Comparison of ENCODE assay signal across 21 cellular contexts in the genomic region with DNA sequence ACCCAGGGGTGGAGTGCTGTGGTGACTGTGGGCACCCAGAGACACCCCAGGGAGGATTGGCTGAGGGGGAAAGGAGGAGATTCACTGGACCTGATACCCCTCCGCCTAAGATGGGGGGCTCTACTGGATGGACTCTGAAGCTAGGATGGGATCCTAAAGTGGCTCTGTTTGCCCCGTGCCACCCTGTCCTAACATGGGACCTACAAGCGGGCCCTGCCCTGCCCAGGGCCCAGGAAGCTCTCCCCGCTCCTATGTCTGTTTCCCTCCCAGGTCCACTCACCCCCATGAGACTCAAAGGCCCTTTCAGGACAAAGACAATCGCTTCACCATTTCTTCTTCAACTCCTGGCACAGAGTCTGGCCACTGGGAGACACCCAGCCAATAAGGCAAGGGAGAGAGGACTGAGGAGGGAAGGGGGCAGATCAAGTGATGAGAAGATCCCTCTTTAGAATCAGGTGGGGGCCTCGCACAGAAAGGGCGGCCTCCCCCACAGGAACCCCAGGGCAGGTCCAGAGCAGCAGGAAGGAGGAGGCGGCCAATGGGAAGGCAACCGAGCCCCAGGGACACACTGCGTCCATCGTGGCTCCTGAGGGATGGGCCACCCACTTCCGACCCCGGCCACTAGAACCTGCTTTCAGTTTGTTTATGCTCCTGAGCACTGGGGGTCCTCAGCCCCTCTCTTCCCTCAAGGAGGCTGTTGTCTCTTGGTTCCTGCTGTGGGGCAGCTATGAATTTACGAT.
A peak's percentile ranks its signal among the peaks of the same experiment; 100 is the strongest.
DNase-seq lines count a peak whose midpoint lies in the region; ATAC-seq and TF ChIP-seq lines count a peak whose summit lies in the region.
"Had no signal": no experiment of that assay in that cellular context is flagged by ENCODE, and none has a peak within 500 bp of the region (broad histone marks: within the 10 kb centered on the region; RNA-seq: fewer than 3 reads in every experiment).

No MANE protein-coding gene starts in this region.

- TF ChIP-seq CTCF in mucosa of descending colon (IDR thresholded peaks at IDR 0.05), result no peak

- peak overlapping the region; percentile 62 for H3K27ac Mint-ChIP-seq in activated T-cell treated with anti-CD3 and anti-CD28 coated beads, Interleukin-2, amount 50 U/mL, for 24 hours
- H3K27ac Mint-ChIP-seq in T-helper 17 cell, result peak overlapping the region; percentile 85
- peak overlapping the region; percentile 30 for H3K27ac Mint-ChIP-seq in stimulated activated effector memory CD8-positive, alpha-beta T cell treated with anti-CD3 and anti-CD28 coated beads, Interleukin-12 subunit alpha, Interleukin-12 subunit beta, amount 100 ng/mL, for 72 hours
- H3K27ac Mint-ChIP-seq: natural killer cell treated with Interleukin-12 subunit alpha and Interleukin-12 subunit beta and Interleukin-15 and Interleukin-18, amount 100 ng/mL, for 72 hours; progenitor cell of endocrine pancreas had no signal

- H3K4me1 Mint-ChIP-seq in activated T-cell treated with anti-CD3 and anti-CD28 coated beads, Interleukin-2, amount 50 U/mL, for 24 hours (ENCODE audit: low read depth), result peaks cover 51% of the 10 kb centered on the region
- peaks cover 42% of the 10 kb centered on the region for H3K4me1 Mint-ChIP-seq in T-helper 17 cell
- peaks cover 23% of the 10 kb centered on the region for H3K4me1 Mint-ChIP-seq in stimulated activated effector memory CD8-positive, alpha-beta T cell treated with anti-CD3 and anti-CD28 coated beads, Interleukin-12 subunit alpha, Interleukin-12 subunit beta, amount 100 ng/mL, for 72 hours

- intact Hi-C loops in mucosa of descending colon (cut with DNase I, micrococcal nuclease), result no loop called here

- peaks cover 35% of the 10 kb centered on the region for H3K36me3 Mint-ChIP-seq in activated T-cell treated with anti-CD3 and anti-CD28 coated beads, Interleukin-2, amount 50 U/mL, for 24 hours (ENCODE audit: low read depth)
- H3K36me3 Mint-ChIP-seq in T-helper 17 cell (ENCODE audit: low read depth), result peaks cover 2% of the 10 kb centered on the region
- H3K36me3 Mint-ChIP-seq in stimulated activated effector memory CD8-positive, alpha-beta T cell treated with anti-CD3 and anti-CD28 coated beads, Interleukin-12 subunit alpha, Interleukin-12 subunit beta, amount 100 ng/mL, for 72 hours, result peaks cover 30% of the 10 kb centered on the region
- H3K36me3 Mint-ChIP-seq: natural killer cell treated with Interleukin-12 subunit alpha and Interleukin-12 subunit beta and Interleukin-15 and Interleukin-18, amount 100 ng/mL, for 72 hours had no signal

- H3K9me3 Mint-ChIP-seq in activated T-cell treated with anti-CD3 and anti-CD28 coated beads, Interleukin-2, amount 50 U/mL, for 24 hours, result no peaks in the 10 kb centered on the region
- H3K9me3 Mint-ChIP-seq in stimulated activated effector memory CD8-positive, alpha-beta T cell treated with anti-CD3 and anti-CD28 coated beads, Interleukin-12 subunit alpha, Interleukin-12 subunit beta, amount 100 ng/mL, for 72 hours, result no peaks in the 10 kb centered on the region
- H3K9me3 Mint-ChIP-seq: activated T-cell treated with anti-CD3 and anti-CD28 coated beads, Interleukin-2, amount 50 U/mL, for 72 hours; natural killer cell treated with Interleukin-12 subunit alpha and Interleukin-12 subunit beta and Interleukin-15 and Interleukin-18, amount 100 ng/mL, for 72 hours had no signal

- H3K9me3 ChIP-seq in T-helper 17 cell (ENCODE audit: control insufficient read depth, low read length, poor library complexity, severe bottlenecking), result no peaks in the 10 kb centered on the region
- no peaks in the 10 kb centered on the region for H3K9me3 ChIP-seq in mucosa of descending colon
- H3K9me3 ChIP-seq: Caco-2, gastrocnemius medialis, left ventricle myocardium inferior had no signal

- no peak for DNase-seq in activated T-cell treated with anti-CD3 and anti-CD28 coated beads, Interleukin-2, amount 50 U/mL, for 24 hours
- no peak for DNase-seq in activated T-cell treated with anti-CD3 and anti-CD28 coated beads, Interleukin-2, amount 50 U/mL, for 48 hours
- no peak for DNase-seq in T-helper 17 cell
- DNase-seq in mucosa of descending colon, result no peak
- DNase-seq in stimulated activated effector memory CD8-positive, alpha-beta T cell treated with anti-CD3 and anti-CD28 coated beads, Interleukin-12 subunit alpha, Interleukin-12 subunit beta, amount 100 ng/mL, for 72 hours (ENCODE audit: low spot score in 2 of 2), result no peak
- no peak for DNase-seq in NCI-H1930 (lab: John Stamatoyannopoulos, UW)
- DNase-seq: activated CD4-positive, alpha-beta T cell treated with anti-CD3 and anti-CD28 coated beads for 1 hour; Caco-2; DMS79 treated with DMSO at 0.1 percent for 48 hours; gastrocnemius medialis; hypothalamus; Karpas-422; left ventricle myocardium inferior; NCI-H146; NCI-H510A treated with DMSO at 0.1 percent for 48 hours had no signal

- no peak overlapping the region for H3K4me3 Mint-ChIP-seq in activated T-cell treated with anti-CD3 and anti-CD28 coated beads, Interleukin-2, amount 50 U/mL, for 24 hours
- no peak overlapping the region for H3K4me3 Mint-ChIP-seq in T-helper 17 cell
- H3K4me3 Mint-ChIP-seq in stimulated activated effector memory CD8-positive, alpha-beta T cell treated with anti-CD3 and anti-CD28 coated beads, Interleukin-12 subunit alpha, Interleukin-12 subunit beta, amount 100 ng/mL, for 72 hours, result no peak overlapping the region
- H3K4me3 Mint-ChIP-seq: natural killer cell treated with Interleukin-12 subunit alpha and Interleukin-12 subunit beta and Interleukin-15 and Interleukin-18, amount 100 ng/mL, for 72 hours had no signal

- H3K36me3 ChIP-seq in mucosa of descending colon (ENCODE audit: low read depth), result no peaks in the 10 kb centered on the region
- H3K36me3 ChIP-seq: cardiac muscle cell had no signal

- peaks cover 10% of the 10 kb centered on the region for H3K4me1 ChIP-seq in mucosa of descending colon (ENCODE audit: low read depth)
- H3K4me1 ChIP-seq: Caco-2 had no signal

- no peaks in the 10 kb centered on the region for H3K27me3 Mint-ChIP-seq in activated T-cell treated with anti-CD3 and anti-CD28 coated beads, Interleukin-2, amount 50 U/mL, for 24 hours
- H3K27me3 Mint-ChIP-seq in T-helper 17 cell, result no peaks in the 10 kb centered on the region
- H3K27me3 Mint-ChIP-seq: progenitor cell of endocrine pancreas had no signal

- no peak overlapping the region for H3K4me3 ChIP-seq in mucosa of descending colon
- H3K4me3 ChIP-seq: cardiac muscle cell, gastrocnemius medialis, left ventricle myocardium inferior had no signal

- no peak for ATAC-seq in T-helper 17 cell
- ATAC-seq in mucosa of descending colon, result peak; percentile 11
- ATAC-seq in stimulated activated effector memory CD8-positive, alpha-beta T cell treated with anti-CD3 and anti-CD28 coated beads, Interleukin-12 subunit alpha, Interleukin-12 subunit beta, amount 100 ng/mL, for 72 hours, result no peak
- ATAC-seq in HG02973 (IDR thresholded peaks at IDR 0.05; ENCODE audit: unreplicated experiment), result no peak
- no peak for ATAC-seq in HG03095 (IDR thresholded peaks at IDR 0.05; ENCODE audit: unreplicated experiment)
- ATAC-seq: gastrocnemius medialis had no signal

Comparison
In these comparisons a context has a peak if more than half of its experiments do, and no peak if none do; other contexts are left out.
1. H3K27ac Mint-ChIP-seq: peak in every context shown above with its lines; median percentile 85 in T-helper 17 cell; 62 in activated T-cell treated with anti-CD3 and anti-CD28 coated beads, Interleukin-2, amount 50 U/mL, for 24 hours; 30 in stimulated activated effector memory CD8-positive, alpha-beta T cell treated with anti-CD3 and anti-CD28 coated beads, Interleukin-12 subunit alpha, Interleukin-12 subunit beta, amount 100 ng/mL, for 72 hours.